In genomic region chr19:10712754-10713153, GRCh38 we compare ENCODE assay signal across 14 cellular contexts.
"Had no signal": no experiment of that assay in that cellular context is flagged by ENCODE, and none has a peak within 500 bp of the region (broad histone marks: within the 10 kb centered on the region; RNA-seq: fewer than 3 reads in every experiment).

No MANE protein-coding gene starts in this region.

- H3K36me3 ChIP-seq: ovary, uterus had no signal

- H3K27ac ChIP-seq: esophagus squamous epithelium, ovary, skin epidermis, uterus had no signal

- DNase-seq: activated CD8-positive, alpha-beta memory T cell treated with anti-CD3 and anti-CD28 coated beads, Interleukin-2, amount 50 U/mL, for 48 hours; activated naive CD4-positive, alpha-beta T cell; aorta; esophagus squamous epithelium; foreskin fibroblast; glutamatergic neuron; mesendoderm; ovary; uterus had no signal

- H3K9me3 ChIP-seq: esophagus squamous epithelium, ovary, uterus had no signal

- H3K4me1 ChIP-seq: uterus had no signal

- ATAC-seq: activated CD8-positive, alpha-beta T cell treated with anti-CD3 and anti-CD28 coated beads for 36 hours had no signal

- H3K27ac Mint-ChIP-seq: activated T-helper 1 cell treated with anti-CD3 and anti-CD28 coated beads, Interleukin-12 subunit alpha, Interleukin-12 subunit beta, Interleukin-2, Interleukin-4 antibody, amounts not matched to agents 30 ng/mL and 10 ng/mL and 1 ng/mL, durations not matched to agents 14 hours and 24 hours and 36 hours had no signal

- H3K27me3 Mint-ChIP-seq: activated CD8-positive, alpha-beta T cell treated with anti-CD3 and anti-CD28 coated beads for 36 hours had no signal

- H3K36me3 Mint-ChIP-seq: immature natural killer cell had no signal

- H3K27me3 ChIP-seq: esophagus squamous epithelium, ovary, uterus had no signal

- H3K9me3 Mint-ChIP-seq: activated CD8-positive, alpha-beta T cell treated with anti-CD3 and anti-CD28 coated beads for 36 hours; activated T-helper 1 cell treated with anti-CD3 and anti-CD28 coated beads, Interleukin-12 subunit alpha, Interleukin-12 subunit beta, Interleukin-2, Interleukin-4 antibody, amounts not matched to agents 30 ng/mL and 10 ng/mL and 1 ng/mL, durations not matched to agents 14 hours and 24 hours and 36 hours; immature natural killer cell; neural crest cell had no signal

- H3K4me3 Mint-ChIP-seq: activated CD8-positive, alpha-beta T cell treated with anti-CD3 and anti-CD28 coated beads for 36 hours; activated T-helper 1 cell treated with anti-CD3 and anti-CD28 coated beads, Interleukin-12 subunit alpha, Interleukin-12 subunit beta, Interleukin-2, Interleukin-4 antibody, amounts not matched to agents 30 ng/mL and 10 ng/mL and 1 ng/mL, durations not matched to agents 14 hours and 24 hours and 36 hours; immature natural killer cell; neural crest cell had no signal

- H3K4me3 ChIP-seq: esophagus squamous epithelium, ovary, skin epidermis, uterus had no signal
